ENCODE assay signal across 1 cellular context in genomic region chrX:153649178-153649914, GRCh38.
TF ChIP-seq lines count a peak whose summit lies in the region.

No MANE protein-coding gene starts in this region.

TF ChIP-seq in SK-N-SH, 30 proteins besides CTCF, POLR2A, EP300 and RAD21 (continued from another document):
- TF ChIP-seq REST (IDR thresholded peaks at IDR 0.05; ENCODE audit: low read depth, low read length) (no peak), USF2 (IDR thresholded peaks at IDR 0.05; ENCODE audit: borderline replicate concordance, low read depth, low read length) (no peak), CHD2 (IDR thresholded peaks at IDR 0.05; ENCODE audit: low read length, partially characterized antibody) (no peak), NRF1 (IDR thresholded peaks at IDR 0.05; ENCODE audit: low read depth, low read length) (no peak), NFIC (IDR thresholded peaks at IDR 0.05; ENCODE audit: borderline replicate concordance) (no peak), FOSL2 (IDR thresholded peaks at IDR 0.05; ENCODE audit: borderline replicate concordance, low read depth) (no peak)
- TF ChIP-seq, protein P1, sequence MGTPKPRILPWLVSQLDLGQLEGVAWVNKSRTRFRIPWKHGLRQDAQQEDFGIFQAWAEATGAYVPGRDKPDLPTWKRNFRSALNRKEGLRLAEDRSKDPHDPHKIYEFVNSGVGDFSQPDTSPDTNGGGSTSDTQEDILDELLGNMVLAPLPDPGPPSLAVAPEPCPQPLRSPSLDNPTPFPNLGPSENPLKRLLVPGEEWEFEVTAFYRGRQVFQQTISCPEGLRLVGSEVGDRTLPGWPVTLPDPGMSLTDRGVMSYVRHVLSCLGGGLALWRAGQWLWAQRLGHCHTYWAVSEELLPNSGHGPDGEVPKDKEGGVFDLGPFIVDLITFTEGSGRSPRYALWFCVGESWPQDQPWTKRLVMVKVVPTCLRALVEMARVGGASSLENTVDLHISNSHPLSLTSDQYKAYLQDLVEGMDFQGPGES (IDR thresholded peaks at IDR 0.05; ENCODE audit: low read depth, low read length) = no peak
- TF ChIP-seq, protein P2, sequence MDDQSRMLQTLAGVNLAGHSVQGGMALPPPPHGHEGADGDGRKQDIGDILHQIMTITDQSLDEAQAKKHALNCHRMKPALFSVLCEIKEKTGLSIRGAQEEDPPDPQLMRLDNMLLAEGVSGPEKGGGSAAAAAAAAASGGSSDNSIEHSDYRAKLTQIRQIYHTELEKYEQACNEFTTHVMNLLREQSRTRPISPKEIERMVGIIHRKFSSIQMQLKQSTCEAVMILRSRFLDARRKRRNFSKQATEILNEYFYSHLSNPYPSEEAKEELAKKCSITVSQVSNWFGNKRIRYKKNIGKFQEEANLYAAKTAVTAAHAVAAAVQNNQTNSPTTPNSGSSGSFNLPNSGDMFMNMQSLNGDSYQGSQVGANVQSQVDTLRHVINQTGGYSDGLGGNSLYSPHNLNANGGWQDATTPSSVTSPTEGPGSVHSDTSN (IDR thresholded peaks at IDR 0.05) = no peak
